Comparison of ENCODE assay signal across 14 cellular contexts in genomic region chr2:181354626-181355025, GRCh38.
A peak's percentile ranks its signal among the peaks of the same experiment; 100 is the strongest.
DNase-seq lines count a peak whose midpoint lies in the region; ATAC-seq lines count a peak whose summit lies in the region.
"Had no signal": no experiment of that assay in that cellular context is flagged by ENCODE, and none has a peak within 500 bp of the region (broad histone marks: within the 10 kb centered on the region; RNA-seq: fewer than 3 reads in every experiment).

No MANE protein-coding gene starts in this region.

- peak; percentile 37 for ATAC-seq in GM19351 (IDR thresholded peaks at IDR 0.05; ENCODE audit: unreplicated experiment)
- no peak for ATAC-seq in HG02623 (IDR thresholded peaks at IDR 0.05; ENCODE audit: unreplicated experiment)
- ATAC-seq: right cardiac atrium had no signal

- H2AFZ ChIP-seq in ACC112 (ENCODE audit: low read length, unreplicated experiment) = peak overlapping the region; percentile 4

- H3K4me3 ChIP-seq in ACC112 (ENCODE audit: low read depth, low read length) = no peak overlapping the region
- H3K4me3 ChIP-seq: PC-9 had no signal

- peaks cover 11% of the 10 kb centered on the region for H3K4me1 ChIP-seq in ACC112 (ENCODE audit: control insufficient read depth, insufficient read depth, low read length, unreplicated experiment)

- H3K36me3 ChIP-seq in ACC112 (ENCODE audit: insufficient read depth, low read length) = no peaks in the 10 kb centered on the region

- DNase-seq in SIG-M5 (lab: John Stamatoyannopoulos, UW) (peak; percentile 26), fibroblast of the conjunctiva (ENCODE audit: low read depth) (peak; percentile 37), DMS 273 treated with DMSO at 0.1 percent for 48 hours (lab: John Stamatoyannopoulos, UW) (no peak), DMS79 (lab: John Stamatoyannopoulos, UW) (no peak), NCI-H1092 (lab: John Stamatoyannopoulos, UW) (no peak)
- DNase-seq: activated T-cell treated with anti-CD3 and anti-CD28 coated beads, Interleukin-2, amount 50 U/mL, for 1 hour; CD4-positive, CD25-positive, alpha-beta regulatory T cell; glutamatergic neuron; NCI-H2029; PC-9; right cardiac atrium had no signal

- no peaks in the 10 kb centered on the region for H3K79me2 ChIP-seq in ACC112 (ENCODE audit: control insufficient read depth, insufficient read depth, low read length, unreplicated experiment)

- no peaks in the 10 kb centered on the region for H3K27me3 ChIP-seq in ACC112 (ENCODE audit: insufficient read depth, low read length)

- no peak overlapping the region for H3K27ac ChIP-seq in ACC112 (ENCODE audit: low read depth, low read length)
- H3K27ac ChIP-seq: PC-9 had no signal

Comparison
In these comparisons a context has a peak if more than half of its experiments do, and no peak if none do; other contexts are left out.
1. DNase-seq: peak in SIG-M5 (single experiment) and fibroblast of the conjunctiva (single experiment); none in DMS 273 treated with DMSO at 0.1 percent for 48 hours (single experiment), DMS79 (single experiment) and NCI-H1092 (single experiment).